31 cellular contexts compared by ENCODE assay signal in genomic region chr9:73649552-73649951, GRCh38.
DNase-seq lines count a peak whose midpoint lies in the region; ATAC-seq and TF ChIP-seq lines count a peak whose summit lies in the region.
"Had no signal": no experiment of that assay in that cellular context is flagged by ENCODE, and none has a peak within 500 bp of the region (broad histone marks: within the 10 kb centered on the region; RNA-seq: fewer than 3 reads in every experiment).

No MANE protein-coding gene starts in this region.

- no peak overlapping the region for H3K4ac ChIP-seq in mesenchymal stem cell (ENCODE audit: low read depth in 1 of 2, low read length in 2 of 2)

- no peaks in the 10 kb centered on the region for H3K9me3 ChIP-seq in mesenchymal stem cell (ENCODE audit: control insufficient read depth, low read length)
- H3K9me3 ChIP-seq: A549, BE2C, BLaER1, Caco-2 had no signal

- no peak for ATAC-seq in WTC11
- ATAC-seq: A549; CD8-positive, alpha-beta T cell had no signal

- H3K4me1 Mint-ChIP-seq in WTC11 (no peaks in the 10 kb centered on the region), osteocyte (ENCODE audit: unreplicated experiment) (no peaks in the 10 kb centered on the region)
- H3K4me1 Mint-ChIP-seq: B cell; CD14-positive monocyte; CD4-positive, alpha-beta memory T cell; CD4-positive, CD25-positive, alpha-beta regulatory T cell; CD8-positive, alpha-beta memory T cell had no signal

- H3K27me3 Mint-ChIP-seq in WTC11 (ENCODE audit: low read depth) (no peaks in the 10 kb centered on the region), osteocyte (ENCODE audit: unreplicated experiment) (no peaks in the 10 kb centered on the region)
- H3K27me3 Mint-ChIP-seq: B cell; CD4-positive, alpha-beta memory T cell; CD4-positive, alpha-beta T cell; CD4-positive, CD25-positive, alpha-beta regulatory T cell; CD8-positive, alpha-beta memory T cell had no signal

- H3K36me3 Mint-ChIP-seq in WTC11 (no peaks in the 10 kb centered on the region), osteocyte (ENCODE audit: unreplicated experiment) (no peaks in the 10 kb centered on the region)
- H3K36me3 Mint-ChIP-seq: CD14-positive monocyte; CD4-positive, alpha-beta memory T cell; CD4-positive, CD25-positive, alpha-beta regulatory T cell; CD8-positive, alpha-beta memory T cell; CD8-positive, alpha-beta T cell had no signal

- H3K36me3 ChIP-seq in mesenchymal stem cell (ENCODE audit: control insufficient read depth in 1 of 2, insufficient read depth in 2 of 2, low read depth in 1 of 2, low read length in 2 of 2) = no peaks in the 10 kb centered on the region
- H3K36me3 ChIP-seq: BE2C; BLaER1; BLaER1 treated with 17β-estradiol and CSF1 and Interleukin-3, amounts not matched to agents 10 nM and 100 nM had no signal

- H2BK5ac ChIP-seq in mesenchymal stem cell (ENCODE audit: low read depth, low read length, poor library complexity, severe bottlenecking) = no peak overlapping the region

- H2BK120ac ChIP-seq in mesenchymal stem cell (ENCODE audit: low read depth, low read length) = no peak overlapping the region

- no peak overlapping the region for H2BK15ac ChIP-seq in mesenchymal stem cell (ENCODE audit: low read depth, poor library complexity, severe bottlenecking)

- H3K79me1 ChIP-seq in mesenchymal stem cell (replicated peaks; ENCODE audit: low read length, poor library complexity, severe bottlenecking) = no peaks in the 10 kb centered on the region

- H3K27me3 ChIP-seq in mesenchymal stem cell (ENCODE audit: control insufficient read depth in 1 of 2, insufficient read depth in 1 of 2, low read length in 2 of 2) = no peaks in the 10 kb centered on the region
- H3K27me3 ChIP-seq: BE2C; BLaER1; BLaER1 treated with 17β-estradiol and CSF1 and Interleukin-3, amounts not matched to agents 10 nM and 100 nM had no signal

- DNase-seq in WTC11 (ENCODE audit: low spot score) (no peak), mesenchymal stem cell (no peak), osteocyte (ENCODE audit: extremely low spot score, unreplicated experiment) (no peak)
- DNase-seq in activated CD4-positive, alpha-beta T cell treated with anti-CD3 and anti-CD28 coated beads, Interleukin-2, amount 50 U/mL, for 1 hour = no peak
- DNase-seq: 8988T; ACHN; AML-193; BE2C; C1 segment of cervical spinal cord; Caco-2; Calu3; CD4-positive, alpha-beta memory T cell; CD4-positive, alpha-beta T cell; CD4-positive, CD25-positive, alpha-beta regulatory T cell; CD8-positive, alpha-beta memory T cell; CD8-positive, alpha-beta T cell; COR-L47; DMS 273 treated with DMSO at 0.1 percent for 48 hours; DMS153; DMS53; DMS79; DMS79 treated with DMSO at 0.1 percent for 48 hours; DND-41; EL had no signal

- H2BK12ac ChIP-seq in mesenchymal stem cell (ENCODE audit: low read length in 2 of 2) = no peak overlapping the region

- no peak overlapping the region for H2AK5ac ChIP-seq in mesenchymal stem cell (ENCODE audit: low read length, severe bottlenecking)

- 81% methylated on average over 8 of the region's 10 CpGs for WGBS in mesenchymal stem cell

- no peak for TF ChIP-seq CTCF in WTC11 (IDR thresholded peaks at IDR 0.05)
- no peak for TF ChIP-seq CTCF in osteocyte (IDR thresholded peaks at IDR 0.05)

- no peak overlapping the region for H3K4me2 ChIP-seq in mesenchymal stem cell (ENCODE audit: low read length, poor library complexity, severe bottlenecking)
- H3K4me2 ChIP-seq: A549; BLaER1; BLaER1 treated with 17β-estradiol and CSF1 and Interleukin-3, amounts not matched to agents 10 nM and 100 nM had no signal

- no peaks in the 10 kb centered on the region for H3K4me1 ChIP-seq in mesenchymal stem cell (ENCODE audit: control insufficient read depth, insufficient read depth, low read depth, low read length)
- H3K4me1 ChIP-seq: A549; BE2C; BLaER1; BLaER1 treated with 17β-estradiol and CSF1 and Interleukin-3, amounts not matched to agents 10 nM and 100 nM; Caco-2 had no signal

- H3K9me3 Mint-ChIP-seq in WTC11 (peaks cover 8% of the 10 kb centered on the region), osteocyte (ENCODE audit: unreplicated experiment) (peaks cover 5% of the 10 kb centered on the region)

- H3K4me3 Mint-ChIP-seq in WTC11 (no peak overlapping the region), osteocyte (ENCODE audit: unreplicated experiment) (no peak overlapping the region)
- H3K4me3 Mint-ChIP-seq: B cell; CD14-positive monocyte; CD4-positive, alpha-beta memory T cell; CD4-positive, alpha-beta T cell; CD4-positive, CD25-positive, alpha-beta regulatory T cell; CD8-positive, alpha-beta memory T cell; CD8-positive, alpha-beta T cell had no signal

- CTCF ChIA-PET in WTC11 (lab: Charles Lee) = no interaction called here

- no peak overlapping the region for H3K14ac ChIP-seq in mesenchymal stem cell (ENCODE audit: low read length in 2 of 2)

- H3K4me3 ChIP-seq in mesenchymal stem cell (ENCODE audit: insufficient read depth in 1 of 2, low read depth in 1 of 2, low read length in 2 of 2) = no peak overlapping the region
- H3K4me3 ChIP-seq: A549; BLaER1; BLaER1 treated with 17β-estradiol and CSF1 and Interleukin-3, amounts not matched to agents 10 nM and 100 nM had no signal

- H3K18ac ChIP-seq in mesenchymal stem cell (ENCODE audit: low read depth in 1 of 2, low read length in 2 of 2) = no peak overlapping the region

- H4K91ac ChIP-seq in mesenchymal stem cell (ENCODE audit: low read length) = peak overlapping the region; percentile 50

- no peak overlapping the region for H4K8ac ChIP-seq in mesenchymal stem cell (ENCODE audit: low read length)

- POLR2A ChIA-PET in WTC11 (lab: Charles Lee) = no interaction called here

- H3K27ac ChIP-seq in mesenchymal stem cell (ENCODE audit: low read length, poor library complexity, severe bottlenecking) = no peak overlapping the region
- H3K27ac ChIP-seq: 22Rv1; A549; BLaER1; BLaER1 treated with 17β-estradiol and CSF1 and Interleukin-3, amounts not matched to agents 10 nM and 100 nM; C4-2B had no signal

- no peak overlapping the region for H2AFZ ChIP-seq in mesenchymal stem cell (ENCODE audit: low read depth, low read length)

- H3K27ac Mint-ChIP-seq in WTC11 = peak overlapping the region; percentile 31; the same call in 1 of the 2 replicates
- H3K27ac Mint-ChIP-seq in osteocyte (ENCODE audit: unreplicated experiment) = no peak overlapping the region
- H3K27ac Mint-ChIP-seq: B cell; CD14-positive monocyte; CD4-positive, alpha-beta T cell; CD4-positive, CD25-positive, alpha-beta regulatory T cell; CD8-positive, alpha-beta memory T cell; CD8-positive, alpha-beta T cell had no signal

- no peak overlapping the region for H3K9ac ChIP-seq in mesenchymal stem cell (ENCODE audit: low read length)
- H3K9ac ChIP-seq: BLaER1; BLaER1 treated with 17β-estradiol and CSF1 and Interleukin-3, amounts not matched to agents 10 nM and 100 nM had no signal

- no peak overlapping the region for H3K23ac ChIP-seq in mesenchymal stem cell (ENCODE audit: low read length in 2 of 2)

TF ChIP-seq in WTC11, 78 proteins besides CTCF, POLR2A, EP300 and RAD21 (continues in another document):
- TF ChIP-seq USF2 (CRISPR knock-in tag; IDR thresholded peaks at IDR 0.05) (no peak), TEAD4 (CRISPR knock-in tag; IDR thresholded peaks at IDR 0.05) (no peak), ZNF121 (CRISPR knock-in tag; IDR thresholded peaks at IDR 0.05) (no peak), ZBTB21 (CRISPR knock-in tag; IDR thresholded peaks at IDR 0.05; ENCODE audit: borderline replicate concordance) (no peak), AFF4 (CRISPR knock-in tag; IDR thresholded peaks at IDR 0.05; ENCODE audit: borderline replicate concordance) (no peak), PREB (CRISPR knock-in tag; IDR thresholded peaks at IDR 0.05; ENCODE audit: borderline replicate concordance) (no peak), NR3C1 (CRISPR knock-in tag; conservative IDR thresholded peaks at IDR 0.05; ENCODE audit: low read depth) (no peak), ZNF423 (CRISPR knock-in tag; IDR thresholded peaks at IDR 0.05) (no peak)
